In the genomic region with DNA sequence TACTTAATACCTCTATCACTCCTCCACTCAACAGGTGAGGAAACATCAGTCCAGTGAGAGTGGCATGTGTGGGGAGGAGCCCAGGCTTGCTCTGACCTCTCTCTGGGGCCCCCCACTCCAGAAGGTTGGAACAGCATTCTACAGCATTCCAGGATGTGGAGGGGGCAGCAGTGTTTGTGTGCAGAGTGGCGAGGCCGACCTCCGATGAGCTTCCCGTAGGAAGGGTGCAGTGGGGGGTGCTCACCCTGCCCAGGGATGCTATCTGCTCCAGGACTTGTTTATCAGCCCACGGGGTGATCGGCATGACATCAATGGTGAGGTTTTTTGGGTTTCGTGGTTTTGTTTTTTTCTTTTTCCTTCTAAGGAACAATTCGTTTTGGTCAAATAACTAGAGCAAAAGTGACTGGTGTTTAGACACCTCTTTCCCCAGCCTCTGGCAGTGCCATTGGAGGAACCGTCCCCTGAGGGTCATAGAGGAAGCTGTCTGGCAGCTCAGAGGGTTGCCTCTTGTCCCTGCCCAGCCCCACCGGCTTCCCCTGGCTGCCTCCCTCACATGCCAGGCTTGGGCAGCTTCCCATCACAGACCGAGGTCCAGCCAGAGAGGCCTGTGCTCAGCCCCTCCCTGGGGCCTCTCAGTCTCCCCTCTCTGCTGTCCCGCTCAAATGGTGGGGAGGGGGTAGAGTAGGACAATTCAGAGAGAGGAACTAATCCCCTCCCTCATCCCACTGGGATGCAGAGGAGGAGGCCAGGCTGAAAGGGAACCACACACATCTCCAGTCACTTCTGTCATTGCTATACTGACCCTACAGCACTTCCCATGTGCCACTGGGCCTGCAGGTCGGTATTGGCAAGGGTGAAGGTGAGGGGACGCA, we compare ENCODE assay signal across 9 cellular contexts.
DNase-seq lines count a peak whose midpoint lies in the region; ATAC-seq and TF ChIP-seq lines count a peak whose summit lies in the region.
"Had no signal": no experiment of that assay in that cellular context is flagged by ENCODE, and none has a peak within 500 bp of the region (broad histone marks: within the 10 kb centered on the region; RNA-seq: fewer than 3 reads in every experiment).

No MANE protein-coding gene starts in this region.

- H3K18ac ChIP-seq in trophoblast cell (ENCODE audit: low read length), result peak overlapping the region; percentile 54

- H3K9me3 ChIP-seq in endodermal cell (ENCODE audit: control insufficient read depth, low read length), result no peaks in the 10 kb centered on the region
- H3K9me3 ChIP-seq in trophoblast cell (ENCODE audit: insufficient read depth, low read depth, low read length), result peaks cover 2% of the 10 kb centered on the region

- H3K27ac ChIP-seq in endodermal cell (ENCODE audit: low read depth, low read length) (no peak overlapping the region), trophoblast cell (ENCODE audit: low read depth, low read length) (no peak overlapping the region)

- CTCF ChIA-PET in Calu3 (lab: Charles Lee), result interaction anchor here (1.4 kb wide), 1 partner anchor 119 kb away, joined by 3 read pairs; no protein-coding TSS in a partner anchor

- no TSS peak for BruUV-seq in Calu3 (replicated peaks; lab: Mats Ljungman, UMichigan)

- peak overlapping the region; percentile 41 for H2AFZ ChIP-seq in trophoblast cell (ENCODE audit: insufficient read depth, low read length, poor library complexity)

- H4K91ac ChIP-seq in trophoblast cell (ENCODE audit: low read depth, low read length), result peak overlapping the region; percentile 68

- H3K4ac ChIP-seq in trophoblast cell (ENCODE audit: low read depth, low read length), result peak overlapping the region; percentile 5

- no peak overlapping the region for H4K12ac ChIP-seq in trophoblast cell (ENCODE audit: low read depth, low read length)

- H3K36me3 Mint-ChIP-seq in Calu3 (ENCODE audit: insufficient read depth, unreplicated experiment) (peaks cover 6% of the 10 kb centered on the region), endodermal cell (ENCODE audit: low read depth) (no peaks in the 10 kb centered on the region)

- no peak overlapping the region for H3K4me2 ChIP-seq in trophoblast cell (ENCODE audit: low read length)

- peaks cover 16% of the 10 kb centered on the region for H3K79me1 ChIP-seq in trophoblast cell (ENCODE audit: low read length)

- no peak overlapping the region for H3K23ac ChIP-seq in trophoblast cell (ENCODE audit: low read length)

- 90 to 92% methylated on average over 10 to 13 of the region's 14 CpGs for WGBS in endodermal cell (ENCODE audit: insufficient coverage in 1 of 2, insufficient read length in 1 of 2), 2 experiments
- WGBS in trophoblast cell (ENCODE audit: extremely low coverage, insufficient coverage, insufficient read length), result no CpG with 5 or more reads among the region's 14 CpGs

- H3K27me3 Mint-ChIP-seq in Calu3 (ENCODE audit: unreplicated experiment), result no peaks in the 10 kb centered on the region
- H3K27me3 Mint-ChIP-seq in endodermal cell (ENCODE audit: insufficient read depth), result peaks cover 3% of the 10 kb centered on the region

- TF ChIP-seq CTCF in Calu3 (IDR thresholded peaks at IDR 0.05; ENCODE audit: unreplicated experiment) (no peak), endodermal cell (conservative IDR thresholded peaks at IDR 0.05) (no peak)

- H3K4me1 Mint-ChIP-seq in Calu3 (ENCODE audit: low read depth, unreplicated experiment) (peaks cover 36% of the 10 kb centered on the region), endodermal cell (peaks cover 9% of the 10 kb centered on the region)

- no peaks in the 10 kb centered on the region for H3K79me2 ChIP-seq in trophoblast cell (ENCODE audit: control insufficient read depth, insufficient read depth, low read length, poor library complexity)

- H3K36me3 ChIP-seq in endodermal cell (ENCODE audit: control insufficient read depth, insufficient read depth, low read length), result no peaks in the 10 kb centered on the region
- H3K36me3 ChIP-seq in trophoblast cell (ENCODE audit: control insufficient read depth in 1 of 2, insufficient read depth in 2 of 2, low read length in 2 of 2), result no peaks in the 10 kb centered on the region

- H3K9me3 Mint-ChIP-seq in Calu3 (ENCODE audit: low read depth, unreplicated experiment) (no peaks in the 10 kb centered on the region), endodermal cell (no peaks in the 10 kb centered on the region)

- H3K9ac ChIP-seq in endodermal cell (ENCODE audit: extremely low read depth, low read length, poor library complexity, severe bottlenecking), result no peak overlapping the region
- no peak overlapping the region for H3K9ac ChIP-seq in trophoblast cell (ENCODE audit: low read length)

- peak overlapping the region; percentile 40 for H2BK120ac ChIP-seq in trophoblast cell (ENCODE audit: insufficient read depth, low read length, poor library complexity)

- H2AK5ac ChIP-seq in trophoblast cell (ENCODE audit: low read length), result peak overlapping the region; percentile 80

- H3K4me1 ChIP-seq in endodermal cell (ENCODE audit: control insufficient read depth, insufficient read depth, low read length) (peaks cover 3% of the 10 kb centered on the region), trophoblast cell (ENCODE audit: control insufficient read depth in 1 of 2, insufficient read depth in 2 of 2, low read length in 2 of 2) (peaks cover 16 to 21% of the 10 kb centered on the region in 2 experiments)

- peak overlapping the region; percentile 81 for H2BK12ac ChIP-seq in trophoblast cell (ENCODE audit: low read length)

- no peak overlapping the region for H3K4me3 ChIP-seq in endodermal cell (ENCODE audit: low read length)
- H3K4me3 ChIP-seq in trophoblast cell (ENCODE audit: low read depth, low read length), result no peak overlapping the region
- H3K4me3 ChIP-seq: K562 had no signal

- H3K27me3 ChIP-seq in endodermal cell (ENCODE audit: control insufficient read depth, insufficient read depth, low read length, poor library complexity, severe bottlenecking) (no peaks in the 10 kb centered on the region), trophoblast cell (ENCODE audit: insufficient read depth, low read length) (no peaks in the 10 kb centered on the region)

- H4K8ac ChIP-seq in trophoblast cell (ENCODE audit: low read depth, low read length), result peak overlapping the region; percentile 6

- ATAC-seq in GM19452 (IDR thresholded peaks at IDR 0.05; ENCODE audit: unreplicated experiment) (no peak), HG03469 (IDR thresholded peaks at IDR 0.05; ENCODE audit: unreplicated experiment) (no peak)

- DNase-seq in Calu3, result no peak
- DNase-seq in RPMI7951 (ENCODE audit: low read depth), result peak; percentile 71
- peak; percentile 40 for DNase-seq in endodermal cell
- DNase-seq in trophoblast cell, result no peak
- DNase-seq in SW480 (ENCODE audit: low spot score), result no peak
- no peak for DNase-seq in DMS 273 treated with DMSO at 0.1 percent for 48 hours (lab: John Stamatoyannopoulos, UW)

- H3K4me3 Mint-ChIP-seq in Calu3 (ENCODE audit: low read depth, unreplicated experiment) (no peak overlapping the region), endodermal cell (no peak overlapping the region)

- intact Hi-C loops in Calu3 (cut with micrococcal nuclease; ENCODE audit: unreplicated experiment), result loop anchor here (2.0 kb wide), 1 partner anchor 99 kb away; no protein-coding TSS in a partner anchor

- no peak overlapping the region for H2BK5ac ChIP-seq in trophoblast cell (ENCODE audit: low read depth, low read length, poor library complexity)

- H3K14ac ChIP-seq in trophoblast cell (ENCODE audit: low read length), result peak overlapping the region; percentile 59

- H3K27ac Mint-ChIP-seq in Calu3 (ENCODE audit: unreplicated experiment), result peak overlapping the region; percentile 62
- no peak overlapping the region for H3K27ac Mint-ChIP-seq in endodermal cell

Comparison
In these comparisons a context has a peak if more than half of its experiments do, and no peak if none do; other contexts are left out.
1. DNase-seq: peak in RPMI7951 (single experiment) and endodermal cell (single experiment); none in Calu3 (single experiment), trophoblast cell (0 of 2), SW480 (single experiment) and DMS 273 treated with DMSO at 0.1 percent for 48 hours (single experiment).